ENCODE assay signal across 26 cellular contexts in genomic region chr1:97677702-97678101, GRCh38.
"Had no signal": no experiment of that assay in that cellular context is flagged by ENCODE, and none has a peak within 500 bp of the region (broad histone marks: within the 10 kb centered on the region; RNA-seq: fewer than 3 reads in every experiment).

No MANE protein-coding gene starts in this region.

- DNase-seq: colonic mucosa; cortex of kidney; effector CD8-positive, alpha-beta T cell; effector memory CD8-positive, alpha-beta T cell; endodermal cell; erythroblast; esophagus squamous epithelium; foreskin fibroblast; foreskin melanocyte; gastrocnemius medialis; glutamatergic neuron; head of caudate nucleus; heart right ventricle; hippocampal formation; left cardiac atrium; left lung; left ventricle myocardium superior; lower lobe of right lung; mesenchymal stem cell; mucosa of descending colon; naive thymus-derived CD4-positive, alpha-beta T cell had no signal

- H3K9me3 Mint-ChIP-seq: dendritic cell treated with granulocyte-macrophage colony-stimulating factor and Interleukin-4, amounts not matched to agents 40 ng/mL and 50 ng/mL, for 4 days; endodermal cell had no signal

- H3K27me3 Mint-ChIP-seq: dendritic cell treated with granulocyte-macrophage colony-stimulating factor and Interleukin-4, amounts not matched to agents 40 ng/mL and 50 ng/mL, for 4 days; effector memory CD8-positive, alpha-beta T cell; naive thymus-derived CD4-positive, alpha-beta T cell had no signal

- H3K4me1 ChIP-seq: colonic mucosa, esophagus squamous epithelium, gastrocnemius medialis, heart right ventricle, left lung, lower lobe of right lung had no signal

- H3K27me3 ChIP-seq: colonic mucosa, esophagus squamous epithelium, gastrocnemius medialis, heart right ventricle, left lung had no signal

- H3K36me3 ChIP-seq: colonic mucosa had no signal

- FAIRE-seq: endometrium, keratinocyte had no signal

- H3K4me3 ChIP-seq: colonic mucosa, esophagus squamous epithelium, gastrocnemius medialis, heart right ventricle, left lung, lower lobe of right lung, mucosa of descending colon had no signal

- H3K9me3 ChIP-seq: colonic mucosa, esophagus squamous epithelium, gastrocnemius medialis, heart right ventricle, left lung, lower lobe of right lung, mucosa of descending colon had no signal

- H3K27ac ChIP-seq: colonic mucosa, epithelial cell of prostate, esophagus squamous epithelium, gastrocnemius medialis, heart right ventricle, left lung, lower lobe of right lung had no signal

- H3K36me3 Mint-ChIP-seq: mesothelial cell of epicardium had no signal

- H3K4me1 Mint-ChIP-seq: endodermal cell had no signal

- H3K4me3 Mint-ChIP-seq: dendritic cell treated with granulocyte-macrophage colony-stimulating factor and Interleukin-4, amounts not matched to agents 40 ng/mL and 50 ng/mL, for 4 days; effector memory CD8-positive, alpha-beta T cell; endodermal cell; mesothelial cell of epicardium; naive thymus-derived CD4-positive, alpha-beta T cell had no signal

- H3K27ac Mint-ChIP-seq: dendritic cell treated with granulocyte-macrophage colony-stimulating factor and Interleukin-4, amounts not matched to agents 40 ng/mL and 50 ng/mL, for 4 days; effector memory CD8-positive, alpha-beta T cell; endodermal cell; mesothelial cell of epicardium; naive thymus-derived CD4-positive, alpha-beta T cell had no signal
